In the genomic region with DNA sequence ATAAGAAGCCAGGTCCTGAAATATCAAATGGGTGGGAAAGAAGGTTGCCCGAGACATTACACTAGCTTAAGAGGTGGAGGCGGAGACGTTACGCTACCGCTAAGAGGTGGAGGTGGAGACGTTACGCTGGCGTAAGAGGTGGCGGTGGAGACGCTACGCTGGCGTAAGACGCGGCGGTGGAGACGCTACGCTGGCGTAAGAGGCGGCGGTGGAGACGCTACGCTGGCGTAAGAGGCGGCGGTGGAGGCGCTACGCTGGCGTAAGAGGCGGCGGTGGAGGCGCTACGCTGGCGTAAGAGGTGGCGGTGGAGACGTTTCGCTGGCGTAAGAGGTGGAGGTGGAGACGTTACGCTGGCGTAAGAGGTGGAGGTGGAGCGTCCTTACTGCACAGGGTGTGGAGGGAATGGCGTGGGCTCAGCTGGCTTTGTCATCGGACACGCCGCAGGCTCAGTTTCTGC, we compare ENCODE assay signal across 8 cellular contexts. TPM values are rescaled to one million over a fixed set of nuclear protein-coding genes. Genes with fewer than 3 reads are reported as not detected.
DNase-seq lines count a peak whose midpoint lies in the region; ATAC-seq and TF ChIP-seq lines count a peak whose summit lies in the region.

No MANE protein-coding gene starts in this region.

- H3K27ac Mint-ChIP-seq in GM23338, result no peak overlapping the region

- H3K27ac ChIP-seq in GM23338 (ENCODE audit: low read depth), result no peak overlapping the region; the same call in 1 of the 2 replicates
- no peak overlapping the region for H3K27ac ChIP-seq in upper lobe of right lung

- peaks cover 18% of the 10 kb centered on the region; the same call in 1 of the 2 replicates for H3F3A ChIP-seq in GM23338 (replicated peaks; ENCODE audit: low read depth)

- H3K4me3 Mint-ChIP-seq in GM23338, result no peak overlapping the region; the same call in 2 of the 3 replicates

- H2AFZ ChIP-seq in GM23338, result peak overlapping the region; percentile 78; the same call in 1 of the 2 replicates

- H3K4me1 ChIP-seq in GM23338 (ENCODE audit: insufficient read depth) (peaks cover 10% of the 10 kb centered on the region; the same call in 1 of the 2 replicates), upper lobe of right lung (no peaks in the 10 kb centered on the region)

- H3K9me3 Mint-ChIP-seq in GM23338, result peaks cover 6% of the 10 kb centered on the region; the same call in 2 of the 3 replicates

- H3K4me3 ChIP-seq in GM23338 (peak overlapping the region; percentile 37; the same call in 1 of the 2 replicates), iPS-18c (ENCODE audit: insufficient read depth, low read depth, low read length) (peak overlapping the region; percentile 10; the same call in 1 of the 2 replicates), upper lobe of right lung (no peak overlapping the region)

- H3K79me2 ChIP-seq in GM23338 (replicated peaks; ENCODE audit: insufficient read depth), result no peaks in the 10 kb centered on the region

- H4K20me1 ChIP-seq in GM23338 (replicated peaks; ENCODE audit: insufficient read depth), result no peaks in the 10 kb centered on the region

- peaks cover 22% of the 10 kb centered on the region for H3K36me3 Mint-ChIP-seq in GM23338 (ENCODE audit: low read depth)

- H3K4me1 Mint-ChIP-seq in GM23338, result peaks cover 21% of the 10 kb centered on the region

- H3K4me2 ChIP-seq in GM23338, result peak overlapping the region; percentile 56; the same call in 1 of the 2 replicates

- H3K9me3 ChIP-seq in iPS-18c (ENCODE audit: control insufficient read depth, insufficient read depth, low read length) (peaks cover 4% of the 10 kb centered on the region), upper lobe of right lung (no peaks in the 10 kb centered on the region)

- no peaks in the 10 kb centered on the region for H3K27me3 Mint-ChIP-seq in GM23338 (ENCODE audit: insufficient read depth, low read depth, poor library complexity)

- ATAC-seq in GM23338 (peak; percentile 36), upper lobe of right lung (peak; percentile 52), GM18909 (IDR thresholded peaks at IDR 0.05; ENCODE audit: poor library complexity, unreplicated experiment) (no peak)

- H3K36me3 ChIP-seq in GM23338 (ENCODE audit: insufficient read depth) (no peaks in the 10 kb centered on the region), upper lobe of right lung (peaks cover 3% of the 10 kb centered on the region)

- in situ Hi-C loops in KBM-7 (cut with MboI; ENCODE audit: low pct_unique_long_range_greater_than_20kb, low sequenced_read_pairs), result no loop called here

- no peaks in the 10 kb centered on the region for H3K9me2 ChIP-seq in GM23338 (ENCODE audit: insufficient read depth)

- intact Hi-C loops in upper lobe of right lung (cut with DNase I), result no loop called here

- peak; percentile 60 to 66 for DNase-seq in AML-193 (lab: John Stamatoyannopoulos, UW)
- peak; percentile 52 for DNase-seq in GM23338 (ENCODE audit: low spot score)
- peak; percentile 78 for DNase-seq in UCSD-AML1 (lab: John Stamatoyannopoulos, UW; ENCODE audit: unreplicated experiment)
- DNase-seq in upper lobe of right lung, result no peak
- DNase-seq in NCI-H774 (lab: John Stamatoyannopoulos, UW), result no peak
- DNase-seq in KBM-7, result no peak

- H3K27me3 ChIP-seq in GM23338 (ENCODE audit: insufficient read depth), result no peaks in the 10 kb centered on the region
- H3K27me3 ChIP-seq in upper lobe of right lung, result no peaks in the 10 kb centered on the region

- TF ChIP-seq CTCF in GM23338 (conservative IDR thresholded peaks at IDR 0.05; ENCODE audit: low read depth in 2 of 2) (no peak), upper lobe of right lung (IDR thresholded peaks at IDR 0.05) (no peak)

TF ChIP-seq in GM23338, 12 proteins besides CTCF, POLR2A, EP300 and RAD21:
- TF ChIP-seq POLR2AphosphoS5 (IDR thresholded peaks at IDR 0.05; ENCODE audit: low read depth), result no peak
- TF ChIP-seq EZH2 (IDR thresholded peaks at IDR 0.05; ENCODE audit: low read depth, unreplicated experiment), result no peak
- peak; percentile 81 for TF ChIP-seq CREB1 (CRISPR knock-in tag; IDR thresholded peaks at IDR 0.05; ENCODE audit: low read depth)

RNA-seq across cellular contexts. Expression of a gene that starts 12.8 kb away (rescaled TPM):
- 3.1 and 3.4 TPM in 2 replicates for total RNA-seq in GM23338 (2014; rRNA removed; shearing (Covaris generic))
- 1.4 and 1.5 TPM in 2 replicates for polyA plus RNA-seq in GM23338 (2016; fragmentation: Nextera tagmentation; extraction: Ambion mirVana)
- 35.4 TPM for total RNA-seq in upper lobe of right lung

RNA-seq across cellular contexts. Expression of a gene that starts 23.2 kb away (rescaled TPM):
- total RNA-seq in GM23338 (2014; rRNA removed; shearing (Covaris generic)), result 10.9 and 22.7 TPM in 2 replicates
- polyA plus RNA-seq in GM23338 (2016; fragmentation: Nextera tagmentation; extraction: Ambion mirVana), result 6.2 and 8.6 TPM in 2 replicates
- total RNA-seq in upper lobe of right lung, result 1.5 TPM

Comparison
In these comparisons a context has a peak if more than half of its experiments do, and no peak if none do; other contexts are left out.
1. DNase-seq: peak in AML-193 (2 of 2), GM23338 (single experiment) and UCSD-AML1 (single experiment); none in upper lobe of right lung (single experiment), NCI-H774 (single experiment) and KBM-7 (single experiment).